Comparison of ENCODE assay signal across 21 cellular contexts in genomic region chr13:51624695-51625345, GRCh38. TPM values are rescaled to one million over a fixed set of nuclear protein-coding genes. Genes with fewer than 3 reads are reported as not detected.
A peak's percentile ranks its signal among the peaks of the same experiment; 100 is the strongest.
DNase-seq lines count a peak whose midpoint lies in the region; ATAC-seq, FAIRE-seq and TF ChIP-seq lines count a peak whose summit lies in the region.
"Had no signal": no experiment of that assay in that cellular context is flagged by ENCODE, and none has a peak within 500 bp of the region (broad histone marks: within the 10 kb centered on the region; RNA-seq: fewer than 3 reads in every experiment).

No MANE protein-coding gene starts in this region.

- ATAC-seq in naive thymus-derived CD4-positive, alpha-beta T cell: no peak
- no peak for ATAC-seq in GM19328 (IDR thresholded peaks at IDR 0.05; ENCODE audit: unreplicated experiment)

- no peak for TF ChIP-seq POLR2A in GM12891 (IDR thresholded peaks at IDR 0.05; ENCODE audit: low read depth, low read length)
- TF ChIP-seq POLR2A in NB4 (IDR thresholded peaks at IDR 0.05; ENCODE audit: extremely low read depth, insufficient read length): no peak

- no peak for DNase-seq in GM12891 (ENCODE audit: insufficient read length, low spot score)
- DNase-seq in NB4 (ENCODE audit: low read depth): peak; percentile 20
- DNase-seq in dorsolateral prefrontal cortex: no peak
- DNase-seq in nephron progenitor cell: no peak
- no peak for DNase-seq in naive thymus-derived CD4-positive, alpha-beta T cell
- DNase-seq in RPMI8226: no peak
- DNase-seq in COR-L47 (lab: John Stamatoyannopoulos, UW): no peak
- DNase-seq: activated CD4-positive, CD25-positive, alpha-beta regulatory T cell; activated naive CD4-positive, alpha-beta T cell treated with Interleukin-2 at 50 U/mL for 16 hours; AML-193; DMS153; mesendoderm; NCI-H2107; sigmoid colon; stimulated activated CD4-positive, alpha-beta T cell treated with anti-CD3 and anti-CD28 coated beads, Interleukin-1b, Interleukin-23, amount 100 ng/mL, for 48 hours had no signal

- H3K27me3 Mint-ChIP-seq in nephron progenitor cell (ENCODE audit: low read depth, poor library complexity): no peaks in the 10 kb centered on the region
- H3K27me3 Mint-ChIP-seq in naive thymus-derived CD4-positive, alpha-beta T cell: no peaks in the 10 kb centered on the region

- peak overlapping the region; percentile 1 for H3K27ac Mint-ChIP-seq in nephron progenitor cell
- peak overlapping the region in 4 of 9 donors; percentile 4 to 68 (median 44) for H3K27ac Mint-ChIP-seq in naive thymus-derived CD4-positive, alpha-beta T cell

- no peaks in the 10 kb centered on the region for H3K9me3 Mint-ChIP-seq in nephron progenitor cell
- H3K9me3 Mint-ChIP-seq in naive thymus-derived CD4-positive, alpha-beta T cell: peaks cover 0 to 2% (median 0%) of the 10 kb centered on the region in 11 donors

- H3K27ac ChIP-seq in dorsolateral prefrontal cortex: peak overlapping the region in 51 of 59 donors; percentile 10 to 96 (median 79)
- H3K27ac ChIP-seq in naive thymus-derived CD4-positive, alpha-beta T cell (ENCODE audit: low read depth, low read length): no peak overlapping the region
- H3K27ac ChIP-seq: ascending aorta, neutrophil, testis had no signal

- TF ChIP-seq CTCF in NB4 (IDR thresholded peaks at IDR 0.05; ENCODE audit: low read depth, low read length): no peak
- no peak for TF ChIP-seq CTCF in dorsolateral prefrontal cortex (IDR thresholded peaks at IDR 0.05 in 54 of 56, conservative IDR thresholded peaks at IDR 0.05 in 2 of 56; ENCODE audit: low read depth in 1 of 56, partially characterized antibody in 56 of 56)
- TF ChIP-seq CTCF in nephron progenitor cell (IDR thresholded peaks at IDR 0.05): no peak

- POLR2A ChIA-PET in naive thymus-derived CD4-positive, alpha-beta T cell (lab: Charles Lee): interaction anchor here (1.0 kb wide), 1 partner anchor 11 kb away, joined by 3 read pairs; no protein-coding TSS in a partner anchor

- intact Hi-C loops in dorsolateral prefrontal cortex (cut with DNase I): no loop called here
- intact Hi-C loops in naive thymus-derived CD4-positive, alpha-beta T cell (cut with micrococcal nuclease): no loop called here

- no peak overlapping the region for H3K4me3 ChIP-seq in NB4 (ENCODE audit: low read depth, low read length)
- H3K4me3 ChIP-seq in dorsolateral prefrontal cortex: no peak overlapping the region
- H3K4me3 ChIP-seq in naive thymus-derived CD4-positive, alpha-beta T cell (ENCODE audit: low read length): no peak overlapping the region
- H3K4me3 ChIP-seq: ascending aorta, sigmoid colon, testis had no signal

- no peaks in the 10 kb centered on the region for H3K4me1 ChIP-seq in naive thymus-derived CD4-positive, alpha-beta T cell (ENCODE audit: control insufficient read depth in 2 of 2, insufficient read depth in 2 of 2, low read length in 2 of 2)

- no peaks in the 10 kb centered on the region for H3K9me3 ChIP-seq in naive thymus-derived CD4-positive, alpha-beta T cell (ENCODE audit: control insufficient read depth in 2 of 3, low read length in 3 of 3)
- H3K9me3 ChIP-seq: ascending aorta, neutrophil, sigmoid colon, testis had no signal

- H3K4me3 Mint-ChIP-seq in nephron progenitor cell: no peak overlapping the region
- H3K4me3 Mint-ChIP-seq in naive thymus-derived CD4-positive, alpha-beta T cell: no peak overlapping the region

- no peaks in the 10 kb centered on the region for H3K36me3 Mint-ChIP-seq in nephron progenitor cell (ENCODE audit: low read depth)
- peaks cover 0 to 11% (median 3%) of the 10 kb centered on the region in 5 donors for H3K36me3 Mint-ChIP-seq in naive thymus-derived CD4-positive, alpha-beta T cell

- no peaks in the 10 kb centered on the region for H3K27me3 ChIP-seq in dorsolateral prefrontal cortex
- H3K27me3 ChIP-seq in naive thymus-derived CD4-positive, alpha-beta T cell (ENCODE audit: control insufficient read depth in 2 of 2, insufficient read depth in 2 of 2, low read length in 2 of 2): no peaks in the 10 kb centered on the region
- H3K27me3 ChIP-seq: ascending aorta, neutrophil, sigmoid colon, testis had no signal

- H3K4me1 Mint-ChIP-seq in nephron progenitor cell: peaks cover 40% of the 10 kb centered on the region
- H3K4me1 Mint-ChIP-seq in naive thymus-derived CD4-positive, alpha-beta T cell: peaks cover 23 to 67% (median 43%) of the 10 kb centered on the region in 7 donors

- peak; percentile 13 for FAIRE-seq in GM12891 (lab: Jason Lieb, UNC)
- FAIRE-seq: colon, RCC 7860 had no signal

- H3K36me3 ChIP-seq in naive thymus-derived CD4-positive, alpha-beta T cell (ENCODE audit: control insufficient read depth in 2 of 3, insufficient read depth in 3 of 3, low read length in 3 of 3): no peaks in the 10 kb centered on the region
- H3K36me3 ChIP-seq: ascending aorta, neutrophil, sigmoid colon had no signal

- CTCF ChIA-PET in naive thymus-derived CD4-positive, alpha-beta T cell (lab: Charles Lee): no interaction called here

TF ChIP-seq in GM12891, 5 proteins besides CTCF, POLR2A, EP300 and RAD21:
- TF ChIP-seq SPI1 (IDR thresholded peaks at IDR 0.05; ENCODE audit: low read depth, low read length): peak; percentile 86
- no peak for TF ChIP-seq TAF1 (IDR thresholded peaks at IDR 0.05; ENCODE audit: low read depth, low read length)

RNA-seq across cellular contexts. Expression of gene WDFY2, which starts 40.6 kb away (rescaled TPM):
- 5.5 TPM for polyA plus RNA-seq in GM12891 (2012; ENCODE audit: low read depth, missing spikeins)
- total RNA-seq in dorsolateral prefrontal cortex: 10 to 100 TPM; 10.9 to 39.0 (median 19.4) TPM
- 10 to 100 TPM; 13.3 to 44.3 (median 21.1) TPM for total RNA-seq in naive thymus-derived CD4-positive, alpha-beta T cell
- polyA plus RNA-seq in naive thymus-derived CD4-positive, alpha-beta T cell: 1 to 10 TPM; 3.2 to 4.7 TPM
